26 cellular contexts compared by ENCODE assay signal in genomic region chr18:79803611-79804051, GRCh38. TPM values are rescaled to one million over a fixed set of nuclear protein-coding genes. Genes with fewer than 3 reads are reported as not detected.
"Had no signal": no experiment of that assay in that cellular context is flagged by ENCODE, and none has a peak within 500 bp of the region (broad histone marks: within the 10 kb centered on the region; RNA-seq: fewer than 3 reads in every experiment).

No MANE protein-coding gene starts in this region.

- FAIRE-seq: colon, islet of Langerhans, pancreas had no signal

- H3K4me3 Mint-ChIP-seq: dendritic cell treated with granulocyte-macrophage colony-stimulating factor and Interleukin-4, amounts not matched to agents 40 ng/mL and 50 ng/mL, for 4 days; effector memory CD8-positive, alpha-beta T cell; mesothelial cell of epicardium; natural killer cell; neural crest cell; stimulated activated memory B cell treated with anti-CD40 and anti-IgM and Interleukin-4, amounts not matched to agents 10 μg/mL and 1 μg/mL and 100 μg/mL, for 72 hours; stimulated activated naive CD8-positive, alpha-beta T cell treated with anti-CD3 and anti-CD28 coated beads, Interleukin-15, Interleukin-2, amounts not matched to agents 100 ng/mL and 50 ng/mL, for 24 hours had no signal

- H3K36me3 Mint-ChIP-seq: mesothelial cell of epicardium; natural killer cell; stimulated activated memory B cell treated with anti-CD40 and anti-IgM and Interleukin-4, amounts not matched to agents 10 μg/mL and 1 μg/mL and 100 μg/mL, for 72 hours had no signal

- H3K27me3 ChIP-seq: vagina had no signal

- H3K27ac ChIP-seq: epithelial cell of prostate, esophagus muscularis mucosa, gastrocnemius medialis, heart right ventricle, pancreas, psoas muscle, tibial artery, upper lobe of left lung, vagina had no signal

- H3K9me3 ChIP-seq: esophagus muscularis mucosa, gastrocnemius medialis, heart right ventricle, pancreas, psoas muscle, tibial artery, upper lobe of left lung, vagina had no signal

- ATAC-seq: effector memory CD8-positive, alpha-beta T cell; gastrocnemius medialis; heart right ventricle; left lobe of liver; natural killer cell; pancreas; psoas muscle; right cardiac atrium; stimulated activated memory B cell treated with anti-CD40 and anti-IgM and Interleukin-4, amounts not matched to agents 10 μg/mL and 1 μg/mL and 100 μg/mL, for 72 hours had no signal

- H3K36me3 ChIP-seq: esophagus muscularis mucosa, gastrocnemius medialis, heart right ventricle, pancreas, tibial artery, upper lobe of left lung, vagina had no signal

- H3K4me3 ChIP-seq: esophagus muscularis mucosa, gastrocnemius medialis, heart right ventricle, pancreas, psoas muscle, tibial artery, upper lobe of left lung, vagina had no signal

- DNase-seq: effector memory CD8-positive, alpha-beta T cell; gastrocnemius medialis; heart right ventricle; hypothalamus; natural killer cell; nucleus accumbens; pancreas; psoas muscle; stimulated activated CD4-positive, alpha-beta T cell treated with anti-CD3 and anti-CD28 coated beads, Interleukin-15, amount 100 ng/mL, for 24 hours; stimulated activated CD4-positive, alpha-beta T cell treated with anti-CD3 and anti-CD28 coated beads, Interleukin-1b, Interleukin-23, amount 100 ng/mL, for 48 hours; stimulated activated CD4-positive, alpha-beta T cell treated with anti-CD3 and anti-CD28 coated beads, Interleukin-4, amount 100 ng/mL, for 24 hours; tibial artery; upper lobe of left lung had no signal

- H3K27ac Mint-ChIP-seq: dendritic cell treated with granulocyte-macrophage colony-stimulating factor and Interleukin-4, amounts not matched to agents 40 ng/mL and 50 ng/mL, for 4 days; effector memory CD8-positive, alpha-beta T cell; mesothelial cell of epicardium; natural killer cell; stimulated activated memory B cell treated with anti-CD40 and anti-IgM and Interleukin-4, amounts not matched to agents 10 μg/mL and 1 μg/mL and 100 μg/mL, for 72 hours; stimulated activated naive CD8-positive, alpha-beta T cell treated with anti-CD3 and anti-CD28 coated beads, Interleukin-15, Interleukin-2, amounts not matched to agents 100 ng/mL and 50 ng/mL, for 24 hours had no signal

- H3K9me3 Mint-ChIP-seq: dendritic cell treated with granulocyte-macrophage colony-stimulating factor and Interleukin-4, amounts not matched to agents 40 ng/mL and 50 ng/mL, for 4 days; effector memory CD8-positive, alpha-beta T cell; mesothelial cell of epicardium; natural killer cell; neural crest cell; stimulated activated memory B cell treated with anti-CD40 and anti-IgM and Interleukin-4, amounts not matched to agents 10 μg/mL and 1 μg/mL and 100 μg/mL, for 72 hours; stimulated activated naive CD8-positive, alpha-beta T cell treated with anti-CD3 and anti-CD28 coated beads, Interleukin-15, Interleukin-2, amounts not matched to agents 100 ng/mL and 50 ng/mL, for 24 hours had no signal

RNA-seq across cellular contexts. Expression of gene KCNG2, which starts 5.9 kb away (rescaled TPM):
- total RNA-seq: left lobe of liver, mesothelial cell of epicardium, mucosa of gallbladder, natural killer cell, neural crest cell, vagina had no signal
- polyA plus RNA-seq: pancreas, right cardiac atrium had no signal
